Comparison of ENCODE assay signal across 1 cellular context in genomic region chr2:171879865-171880264, GRCh38.
TF ChIP-seq lines count a peak whose summit lies in the region.

No MANE protein-coding gene starts in this region.

TF ChIP-seq in K562, 482 proteins besides CTCF, POLR2A, EP300 and RAD21 (continued from another document):
- no peak for TF ChIP-seq E4F1 (CRISPR knock-in tag; IDR thresholded peaks at IDR 0.05; ENCODE audit: borderline replicate concordance)
- TF ChIP-seq CGGBP1 (CRISPR knock-in tag; IDR thresholded peaks at IDR 0.05): no peak
- no peak for TF ChIP-seq PRMT5 (CRISPR knock-in tag; IDR thresholded peaks at IDR 0.05)
- no peak for TF ChIP-seq SMAD1 (IDR thresholded peaks at IDR 0.05; ENCODE audit: low read depth, low read length, partially characterized antibody)
- no peak for TF ChIP-seq CC2D1A (IDR thresholded peaks at IDR 0.05)
- no peak for TF ChIP-seq BHLHE40 (IDR thresholded peaks at IDR 0.05; ENCODE audit: low read length)
- no peak for TF ChIP-seq HCFC1 (IDR thresholded peaks at IDR 0.05; ENCODE audit: low read depth, low read length)
- no peak for TF ChIP-seq CEBPG (CRISPR knock-in tag; IDR thresholded peaks at IDR 0.05)
- no peak for TF ChIP-seq CEBPG (tag; conservative IDR thresholded peaks at IDR 0.05 in 1 of 2, IDR thresholded peaks at IDR 0.05 in 1 of 2)
- TF ChIP-seq TCF7L2 (IDR thresholded peaks at IDR 0.05; ENCODE audit: low read depth, low read length): no peak
- peak; percentile 89 for TF ChIP-seq ZNF316 (IDR thresholded peaks at IDR 0.05)
- TF ChIP-seq MAFG (tag; conservative IDR thresholded peaks at IDR 0.05): peak; percentile 53
- TF ChIP-seq ZMIZ1 (IDR thresholded peaks at IDR 0.05; ENCODE audit: low read depth in 2 of 2, low read length in 2 of 2): no peak
- TF ChIP-seq THAP12 (CRISPR knock-in tag; IDR thresholded peaks at IDR 0.05): no peak
- TF ChIP-seq KDM5B (IDR thresholded peaks at IDR 0.05; ENCODE audit: insufficient replicate concordance, low read depth, low read length): no peak
- TF ChIP-seq ZNF586 (CRISPR knock-in tag; conservative IDR thresholded peaks at IDR 0.05): no peak
- peak; percentile 72 for TF ChIP-seq MEIS2 (IDR thresholded peaks at IDR 0.05; ENCODE audit: partially characterized antibody)
- peak; percentile 79 for TF ChIP-seq C11orf30 (IDR thresholded peaks at IDR 0.05; ENCODE audit: low read depth)
- no peak for TF ChIP-seq HMBOX1 (IDR thresholded peaks at IDR 0.05)
- 0 out of 2 replicates have a peak, but pooled peaks have one; percentile 0 for TF ChIP-seq RFX1 (IDR thresholded peaks at IDR 0.05)
- TF ChIP-seq SP1 (CRISPR knock-in tag; IDR thresholded peaks at IDR 0.05): no peak
- TF ChIP-seq ZNF197 (CRISPR knock-in tag; IDR thresholded peaks at IDR 0.05; ENCODE audit: low read depth): no peak
- TF ChIP-seq MEF2A (IDR thresholded peaks at IDR 0.05; ENCODE audit: control insufficient read depth, low read depth, low read length): no peak
